Comparison of ENCODE assay signal across 26 cellular contexts in genomic region chr1:202146279-202146678, GRCh38. TPM values are rescaled to one million over a fixed set of nuclear protein-coding genes. Genes with fewer than 3 reads are reported as not detected.
DNase-seq lines count a peak whose midpoint lies in the region; ATAC-seq, FAIRE-seq and TF ChIP-seq lines count a peak whose summit lies in the region.
"Had no signal": no experiment of that assay in that cellular context is flagged by ENCODE, and none has a peak within 500 bp of the region (broad histone marks: within the 10 kb centered on the region; RNA-seq: fewer than 3 reads in every experiment).

No MANE protein-coding gene starts in this region.

- H3K4me3 ChIP-seq in CD8-positive, alpha-beta memory T cell (ENCODE audit: low read length) = no peak overlapping the region
- H3K4me3 ChIP-seq in K562 = no peak overlapping the region
- H3K4me3 ChIP-seq: gastroesophageal sphincter, lung had no signal

- H3K4me2 ChIP-seq in K562 (ENCODE audit: insufficient read depth, low read length) = no peak overlapping the region

- CTCF ChIA-PET in activated CD4-positive, alpha-beta memory T cell treated with anti-CD3 and anti-CD28 coated beads, Interleukin-2, amount 10 ng/mL, durations not matched to agents 7 days and 5 days (lab: Charles Lee) = interaction anchor here (1.0 to 1.5 kb wide), 5 partner anchors 8 to 17 kb away, joined by 4 to 6 read pairs (median 4); partner anchors contain the start of gene PTPN7
- CTCF ChIA-PET in activated CD4-positive, alpha-beta memory T cell treated with anti-CD3 and anti-CD28 coated beads for 36 hours (lab: Charles Lee) = interaction anchor here (0.7 to 3.0 kb wide), 3 partner anchors 9 to 14 kb away, joined by 3 to 17 read pairs (median 15); partner anchors contain the start of gene PTPN7
- CTCF ChIA-PET in CD8-positive, alpha-beta memory T cell (lab: Charles Lee) = interaction anchor here (0.6 to 5.6 kb wide), 5 partner anchors 8 to 288 kb away, joined by 3 to 33 read pairs (median 5); partner anchors contain the start of gene PTPN7
- CTCF ChIA-PET in K562 (lab: Yijun Ruan, JAX; ENCODE audit: low intra/inter-chr PET ratio) = no interaction called here

- peaks cover 4% of the 10 kb centered on the region for H3K9me1 ChIP-seq in K562 (ENCODE audit: control insufficient read depth, insufficient read depth, low read length)

- TF ChIP-seq EP300 in K562 (IDR thresholded peaks at IDR 0.05; ENCODE audit: low read length) = no peak

- TF ChIP-seq POLR2A in K562 (conservative IDR thresholded peaks at IDR 0.05) = peak; percentile 66

- H3K79me2 ChIP-seq in K562 (ENCODE audit: control insufficient read depth, insufficient read depth, low read length) = peaks cover 25% of the 10 kb centered on the region

- no peaks in the 10 kb centered on the region for H3K27me3 ChIP-seq in CD8-positive, alpha-beta memory T cell (ENCODE audit: insufficient read depth, low read length, poor library complexity, severe bottlenecking)
- H3K27me3 ChIP-seq in K562 (ENCODE audit: control insufficient read depth in 2 of 2, insufficient read depth in 2 of 2, low read length in 2 of 2) = no peaks in the 10 kb centered on the region
- H3K27me3 ChIP-seq: gastroesophageal sphincter had no signal

- DNase-seq in activated CD4-positive, alpha-beta memory T cell treated with anti-CD3 and anti-CD28 coated beads, Interleukin-2, amount 10 ng/mL, durations not matched to agents 7 days and 5 days = no peak
- DNase-seq in activated CD4-positive, alpha-beta memory T cell treated with anti-CD3 and anti-CD28 coated beads for 36 hours = no peak
- no peak for DNase-seq in CD8-positive, alpha-beta memory T cell
- DNase-seq in K562 (ENCODE audit: extremely low read depth in 1 of 4, low spot score in 3 of 4) (no peak), progenitor cell of endocrine pancreas (ENCODE audit: low spot score, unreplicated experiment) (no peak), Kasumi-1 (lab: John Stamatoyannopoulos, UW) (no peak), GOT3 (lab: John Stamatoyannopoulos, UW) (no peak), germinal center (ENCODE audit: low spot score) (no peak)
- DNase-seq: activated T-cell treated with anti-CD3 and anti-CD28 coated beads, Interleukin-2, amount 50 U/mL, for 48 hours; dermis blood vessel endothelial cell; NCI-H1092; NCI-H1930; SK-N-SH; small intestine; stimulated activated CD4-positive, alpha-beta T cell treated with anti-CD3 and anti-CD28 coated beads, Interleukin-1b, Interleukin-23, amount 100 ng/mL, for 48 hours; T1000 had no signal

- H3K27ac ChIP-seq in CD8-positive, alpha-beta memory T cell (ENCODE audit: low read depth, low read length) = no peak overlapping the region
- H3K27ac ChIP-seq in K562 (ENCODE audit: extremely low read depth, low read depth, low read length) = no peak overlapping the region
- H3K27ac ChIP-seq: HL-60 had no signal

- TF ChIP-seq RAD21 in K562 (CRISPR knock-in tag; conservative IDR thresholded peaks at IDR 0.05 in 1 of 2, IDR thresholded peaks at IDR 0.05 in 1 of 2) = no peak

- H3K27ac Mint-ChIP-seq in activated CD4-positive, alpha-beta memory T cell treated with anti-CD3 and anti-CD28 coated beads, Interleukin-2, amount 10 ng/mL, durations not matched to agents 7 days and 5 days = peak overlapping the region; percentile 51
- no peak overlapping the region for H3K27ac Mint-ChIP-seq in activated CD4-positive, alpha-beta memory T cell treated with anti-CD3 and anti-CD28 coated beads for 36 hours
- peak overlapping the region in 5 of 8 donors; percentile 37 to 77 (median 50) for H3K27ac Mint-ChIP-seq in CD8-positive, alpha-beta memory T cell
- H3K27ac Mint-ChIP-seq in progenitor cell of endocrine pancreas = no peak overlapping the region

- no peaks in the 10 kb centered on the region for H3K27me3 Mint-ChIP-seq in activated CD4-positive, alpha-beta memory T cell treated with anti-CD3 and anti-CD28 coated beads, Interleukin-2, amount 10 ng/mL, durations not matched to agents 7 days and 5 days
- H3K27me3 Mint-ChIP-seq in activated CD4-positive, alpha-beta memory T cell treated with anti-CD3 and anti-CD28 coated beads for 36 hours = no peaks in the 10 kb centered on the region
- H3K27me3 Mint-ChIP-seq in CD8-positive, alpha-beta memory T cell = peaks cover 0 to 1% of the 10 kb centered on the region in 2 donors
- H3K27me3 Mint-ChIP-seq in progenitor cell of endocrine pancreas = peaks cover 21% of the 10 kb centered on the region
- H3K27me3 Mint-ChIP-seq: central memory CD8-positive, alpha-beta T cell had no signal

- H3K4me3 Mint-ChIP-seq in activated CD4-positive, alpha-beta memory T cell treated with anti-CD3 and anti-CD28 coated beads, Interleukin-2, amount 10 ng/mL, durations not matched to agents 7 days and 5 days = no peak overlapping the region
- no peak overlapping the region for H3K4me3 Mint-ChIP-seq in activated CD4-positive, alpha-beta memory T cell treated with anti-CD3 and anti-CD28 coated beads for 36 hours
- peak overlapping the region in 5 of 7 donors; percentile 13 to 95 (median 91) for H3K4me3 Mint-ChIP-seq in CD8-positive, alpha-beta memory T cell
- peak overlapping the region; percentile 11 for H3K4me3 Mint-ChIP-seq in progenitor cell of endocrine pancreas (ENCODE audit: low read depth)

- no TSS peak for BruUV-seq in K562 (replicated peaks; lab: Mats Ljungman, UMichigan)

- no peak overlapping the region for H2AFZ ChIP-seq in K562 (ENCODE audit: low read depth, low read length)

- no peaks in the 10 kb centered on the region for H3K9me3 Mint-ChIP-seq in activated CD4-positive, alpha-beta memory T cell treated with anti-CD3 and anti-CD28 coated beads, Interleukin-2, amount 10 ng/mL, durations not matched to agents 7 days and 5 days
- no peaks in the 10 kb centered on the region for H3K9me3 Mint-ChIP-seq in activated CD4-positive, alpha-beta memory T cell treated with anti-CD3 and anti-CD28 coated beads for 36 hours
- H3K9me3 Mint-ChIP-seq in CD8-positive, alpha-beta memory T cell = no peaks in the 10 kb centered on the region
- H3K9me3 Mint-ChIP-seq in progenitor cell of endocrine pancreas (ENCODE audit: low read depth) = no peaks in the 10 kb centered on the region
- H3K9me3 Mint-ChIP-seq: activated naive CD4-positive, alpha-beta T cell treated with anti-CD3 and anti-CD28 coated beads, Interleukin-2, amount 50 U/mL, for 72 hours; central memory CD8-positive, alpha-beta T cell had no signal

- WGBS in K562 (ENCODE audit: insufficient coverage, low coverage, missing lambda C conversion rate) = 70% methylated on average over 5 of the region's 5 CpGs

- H3K4me1 ChIP-seq in CD8-positive, alpha-beta memory T cell (ENCODE audit: insufficient read depth, low read length) = peaks cover 21% of the 10 kb centered on the region
- H3K4me1 ChIP-seq in K562 (replicated peaks in 1 of 2; ENCODE audit: control insufficient read depth in 2 of 2, insufficient read depth in 2 of 2, low read length in 2 of 2) = peaks cover 32 to 37% of the 10 kb centered on the region in 2 experiments; a peak in 4 of 5 replicates

- POLR2A ChIA-PET in activated CD4-positive, alpha-beta memory T cell treated with anti-CD3 and anti-CD28 coated beads, Interleukin-2, amount 10 ng/mL, durations not matched to agents 7 days and 5 days (lab: Charles Lee) = interaction anchor here (0.9 to 9.2 kb wide), 5 partner anchors 9 to 28 kb away, joined by 3 to 174 read pairs (median 5); partner anchors contain the start of gene PTPN7
- POLR2A ChIA-PET in activated CD4-positive, alpha-beta memory T cell treated with anti-CD3 and anti-CD28 coated beads for 36 hours (lab: Charles Lee) = interaction anchor here (4.6 to 8.2 kb wide), 2 partner anchors 9 to 15 kb away, joined by 23 to 57 read pairs; partner anchors contain the start of gene PTPN7
- POLR2A ChIA-PET in CD8-positive, alpha-beta memory T cell (lab: Charles Lee) = interaction anchor here (2.4 kb wide), 1 partner anchor 14 kb away, joined by 7 read pairs; the partner anchor contains the start of gene PTPN7
- POLR2A ChIA-PET in K562 (lab: Yijun Ruan, JAX) = interaction anchor here (0.6 to 8.9 kb wide), 6 partner anchors 10 to 279 kb away, joined by 3 to 49 read pairs (median 10); partner anchors contain the start of gene PTPN7

- peaks cover 38% of the 10 kb centered on the region for H3K36me3 Mint-ChIP-seq in activated CD4-positive, alpha-beta memory T cell treated with anti-CD3 and anti-CD28 coated beads, Interleukin-2, amount 10 ng/mL, durations not matched to agents 7 days and 5 days (ENCODE audit: low read depth)
- H3K36me3 Mint-ChIP-seq in activated CD4-positive, alpha-beta memory T cell treated with anti-CD3 and anti-CD28 coated beads for 36 hours = peaks cover 34% of the 10 kb centered on the region
- peaks cover 4 to 52% (median 11%) of the 10 kb centered on the region in 3 donors for H3K36me3 Mint-ChIP-seq in CD8-positive, alpha-beta memory T cell
- no peaks in the 10 kb centered on the region for H3K36me3 Mint-ChIP-seq in progenitor cell of endocrine pancreas (ENCODE audit: insufficient read depth)

- H3K36me3 ChIP-seq in CD8-positive, alpha-beta memory T cell (ENCODE audit: insufficient read depth, low read length) = peaks cover 27% of the 10 kb centered on the region
- H3K36me3 ChIP-seq in K562 (ENCODE audit: control insufficient read depth, insufficient read depth, low read length) = peaks cover 45% of the 10 kb centered on the region
- H3K36me3 ChIP-seq: gastroesophageal sphincter had no signal

- intact Hi-C loops in activated CD4-positive, alpha-beta memory T cell treated with anti-CD3 and anti-CD28 coated beads for 36 hours (cut with micrococcal nuclease) = no loop called here
- intact Hi-C loops in K562 (cut with micrococcal nuclease) = no loop called here

- peaks cover 7% of the 10 kb centered on the region for H4K20me1 ChIP-seq in K562 (replicated peaks; ENCODE audit: control insufficient read depth, insufficient read depth, low read length)

- TF ChIP-seq CTCF in K562 (IDR thresholded peaks at IDR 0.05 in 2 of 3, conservative IDR thresholded peaks at IDR 0.05 in 1 of 3; ENCODE audit: insufficient read depth in 2 of 3, low read depth in 1 of 3, low read length in 3 of 3) (no peak), progenitor cell of endocrine pancreas (IDR thresholded peaks at IDR 0.05; ENCODE audit: unreplicated experiment) (no peak)

- FAIRE-seq in K562 (lab: Jason Lieb, UNC) = no peak
- FAIRE-seq: small intestine had no signal

- no peak for ATAC-seq in K562
- ATAC-seq: gastroesophageal sphincter had no signal

- H3K4me1 Mint-ChIP-seq in activated CD4-positive, alpha-beta memory T cell treated with anti-CD3 and anti-CD28 coated beads, Interleukin-2, amount 10 ng/mL, durations not matched to agents 7 days and 5 days = peaks cover 46% of the 10 kb centered on the region
- peaks cover 35% of the 10 kb centered on the region for H3K4me1 Mint-ChIP-seq in activated CD4-positive, alpha-beta memory T cell treated with anti-CD3 and anti-CD28 coated beads for 36 hours (ENCODE audit: low read depth)
- H3K4me1 Mint-ChIP-seq in CD8-positive, alpha-beta memory T cell = peaks cover 29 to 44% (median 36%) of the 10 kb centered on the region in 3 donors
- peaks cover 7% of the 10 kb centered on the region for H3K4me1 Mint-ChIP-seq in progenitor cell of endocrine pancreas (ENCODE audit: low read depth)

- no peak overlapping the region for H3K9ac ChIP-seq in K562 (ENCODE audit: insufficient read depth in 1 of 2, low read depth in 2 of 2, low read length in 2 of 2)
- H3K9ac ChIP-seq: SK-N-SH had no signal

- in situ Hi-C loops in K562 (cut with MboI) = no loop called here

- H3K9me3 ChIP-seq in CD8-positive, alpha-beta memory T cell (ENCODE audit: low read length) = no peaks in the 10 kb centered on the region
- H3K9me3 ChIP-seq in K562 (replicated peaks; ENCODE audit: control insufficient read depth, insufficient read depth, low read depth, low read length) = no peaks in the 10 kb centered on the region
- H3K9me3 ChIP-seq: gastroesophageal sphincter, SK-N-SH had no signal

RNA-seq across cellular contexts. Expression of gene ARL8A, which starts 1.7 kb away (rescaled TPM):
- 10 to 100 TPM; 62.4 to 63.8 TPM for total RNA-seq in activated CD4-positive, alpha-beta memory T cell treated with anti-CD3 and anti-CD28 coated beads, Interleukin-2, amount 10 ng/mL, durations not matched to agents 7 days and 5 days
- 10 to 100 TPM; 38.2 to 40.4 TPM for total RNA-seq in activated CD4-positive, alpha-beta memory T cell treated with anti-CD3 and anti-CD28 coated beads for 36 hours
- 10 to 100 TPM; 50.2 to 51.4 TPM for total RNA-seq in CD8-positive, alpha-beta memory T cell
- 12.3 TPM for polyA plus RNA-seq in CD8-positive, alpha-beta memory T cell
- total RNA-seq in K562 (2011; cell fraction: chromatin; rRNA removed; ENCODE audit: low replicate concordance) = 15.5 and 36.2 TPM in 2 replicates
- total RNA-seq in K562 (2011; cell fraction: nucleolus; rRNA removed) = 13.9 and 24.0 TPM in 2 replicates
- 13.5 and 19.8 TPM in 2 replicates for total RNA-seq in K562 (2011; cell fraction: nucleoplasm; rRNA removed)
- total RNA-seq in K562 (2014; rRNA removed) (13.1 and 21.8 TPM in 2 replicates), K562 (2014; rRNA removed; fragmentation: Illumina TruSeq; extraction: Trizol) (7.9 and 9.2 TPM in 2 replicates), K562 (2015; rRNA removed; fragmentation: Illumina TruSeq; extraction: Trizol) (11.1 and 11.8 TPM in 2 replicates), K562 (2021) (19.1 and 22.7 TPM in 2 replicates), progenitor cell of endocrine pancreas (43.7 and 57.2 TPM in 2 replicates)
- polyA plus RNA-seq in K562 (2011; rRNA removed) (27.3 and 58.1 TPM in 2 replicates), K562 (2014; fragmentation: Illumina TruSeq; extraction: Trizol) (11.4 and 15.9 TPM in 2 replicates), K562 (2014; fragmentation: Nextera tagmentation; extraction: Ambion mirVana) (under 1 TPM; 0.17 to 0.32 TPM), K562 (2014; rRNA removed) (15.3 and 15.6 TPM in 2 replicates)
- 17.5 and 24.2 TPM in 2 replicates for polyA plus RNA-seq in K562 (2011; cell fraction: cytosol; rRNA removed)
- 31.3 and 39.1 TPM in 2 replicates for polyA plus RNA-seq in K562 (2011; cell fraction: nucleus; rRNA removed)
- 21.7 and 25.7 TPM in 2 replicates for polyA plus RNA-seq in K562 (2012)
- polyA minus RNA-seq in K562 (2011; rRNA and poly(A)+ RNA removed) = 12.5 and 17.4 TPM in 2 replicates
- 11.4 and 13.7 TPM in 2 replicates for polyA minus RNA-seq in K562 (2011; cell fraction: cytosol; rRNA and poly(A)+ RNA removed)
- 3.4 and 10.0 TPM in 2 replicates for polyA minus RNA-seq in K562 (2011; cell fraction: nucleus; rRNA and poly(A)+ RNA removed)

RNA-seq across cellular contexts. Expression of gene PTPN7, which starts 14.1 kb away (rescaled TPM):
- 100 to 1,000 TPM; 228 to 231 TPM for total RNA-seq in activated CD4-positive, alpha-beta memory T cell treated with anti-CD3 and anti-CD28 coated beads, Interleukin-2, amount 10 ng/mL, durations not matched to agents 7 days and 5 days
- total RNA-seq in activated CD4-positive, alpha-beta memory T cell treated with anti-CD3 and anti-CD28 coated beads for 36 hours = 100 to 1,000 TPM; 197 to 199 TPM
- total RNA-seq in CD8-positive, alpha-beta memory T cell = 100 to 1,000 TPM; 446 to 449 TPM
- polyA plus RNA-seq in CD8-positive, alpha-beta memory T cell = 91.4 TPM
- 135 and 260 TPM in 2 replicates for total RNA-seq in K562 (2011; cell fraction: chromatin; rRNA removed; ENCODE audit: low replicate concordance)
- 174 and 175 TPM in 2 replicates for total RNA-seq in K562 (2011; cell fraction: nucleolus; rRNA removed)
- 146 and 165 TPM in 2 replicates for total RNA-seq in K562 (2011; cell fraction: nucleoplasm; rRNA removed)
- total RNA-seq in K562 (2014; rRNA removed) = 121 and 126 TPM in 2 replicates
- total RNA-seq in K562 (2014; rRNA removed; fragmentation: Illumina TruSeq; extraction: Trizol) = 61.7 and 65.6 TPM in 2 replicates
- total RNA-seq in K562 (2015; rRNA removed; fragmentation: Illumina TruSeq; extraction: Trizol) = 116 and 120 TPM in 2 replicates
- 112 and 139 TPM in 2 replicates for total RNA-seq in K562 (2021)
- 80.7 and 176 TPM in 2 replicates for polyA plus RNA-seq in K562 (2011; rRNA removed)
- 155 and 163 TPM in 2 replicates for polyA plus RNA-seq in K562 (2011; cell fraction: cytosol; rRNA removed)
- 215 and 278 TPM in 2 replicates for polyA plus RNA-seq in K562 (2011; cell fraction: nucleus; rRNA removed)
- 146 and 171 TPM in 2 replicates for polyA plus RNA-seq in K562 (2012)
- 144 and 189 TPM in 2 replicates for polyA plus RNA-seq in K562 (2014; fragmentation: Illumina TruSeq; extraction: Trizol)
- polyA plus RNA-seq in K562 (2014; fragmentation: Nextera tagmentation; extraction: Ambion mirVana) = 10 to 100 TPM; 18.7 to 19.8 TPM
- polyA plus RNA-seq in K562 (2014; rRNA removed) = 123 and 128 TPM in 2 replicates
- polyA minus RNA-seq in K562 (2011; rRNA and poly(A)+ RNA removed) = 58.0 and 78.3 TPM in 2 replicates
- 54.1 and 65.3 TPM in 2 replicates for polyA minus RNA-seq in K562 (2011; cell fraction: cytosol; rRNA and poly(A)+ RNA removed)
- 38.1 and 80.1 TPM in 2 replicates for polyA minus RNA-seq in K562 (2011; cell fraction: nucleus; rRNA and poly(A)+ RNA removed)
- not detected in 2 replicates for total RNA-seq in progenitor cell of endocrine pancreas
- total RNA-seq: renal cortical epithelial cell had no signal
- polyA plus RNA-seq: BJ, SK-N-SH had no signal

RNA-seq across cellular contexts. Expression of gene GPR37L1, which starts 23.6 kb away (rescaled TPM):
- total RNA-seq in activated CD4-positive, alpha-beta memory T cell treated with anti-CD3 and anti-CD28 coated beads, Interleukin-2, amount 10 ng/mL, durations not matched to agents 7 days and 5 days = not detected
- total RNA-seq in activated CD4-positive, alpha-beta memory T cell treated with anti-CD3 and anti-CD28 coated beads for 36 hours = not detected
- not detected for total RNA-seq in CD8-positive, alpha-beta memory T cell
- polyA plus RNA-seq in CD8-positive, alpha-beta memory T cell = 0.08 TPM
- not detected in 2 replicates for total RNA-seq in K562 (2011; cell fraction: chromatin; rRNA removed; ENCODE audit: low replicate concordance)
- total RNA-seq in K562 (2011; cell fraction: nucleolus; rRNA removed) = under 0.01 TPM in 2 replicates
- not detected in 2 replicates for total RNA-seq in K562 (2011; cell fraction: nucleoplasm; rRNA removed)
- total RNA-seq in K562 (2014; rRNA removed) = not detected in 2 replicates
- total RNA-seq in K562 (2014; rRNA removed; fragmentation: Illumina TruSeq; extraction: Trizol) = not detected in 2 replicates
- total RNA-seq in K562 (2015; rRNA removed; fragmentation: Illumina TruSeq; extraction: Trizol) = not detected in 2 replicates
- not detected in 2 replicates for total RNA-seq in K562 (2021)
- 0.01 TPM in 1 of 2 replicates, not detected in the other for polyA plus RNA-seq in K562 (2011; rRNA removed)
- polyA plus RNA-seq in K562 (2011; cell fraction: cytosol; rRNA removed) = 0.01 TPM in 1 of 2 replicates, not detected in the other
- 0.01 TPM in 1 of 2 replicates, not detected in the other for polyA plus RNA-seq in K562 (2011; cell fraction: nucleus; rRNA removed)
- polyA plus RNA-seq in K562 (2012) = 0.07 TPM in 2 replicates
- not detected in 2 replicates for polyA plus RNA-seq in K562 (2014; fragmentation: Illumina TruSeq; extraction: Trizol)
- not detected for polyA plus RNA-seq in K562 (2014; fragmentation: Nextera tagmentation; extraction: Ambion mirVana)
- polyA plus RNA-seq in K562 (2014; rRNA removed) = not detected in 2 replicates
- polyA minus RNA-seq in K562 (2011; rRNA and poly(A)+ RNA removed) = not detected in 2 replicates
- not detected in 2 replicates for polyA minus RNA-seq in K562 (2011; cell fraction: cytosol; rRNA and poly(A)+ RNA removed)
- polyA minus RNA-seq in K562 (2011; cell fraction: nucleus; rRNA and poly(A)+ RNA removed) = not detected in 2 replicates
- 0.04 TPM in 1 of 2 replicates, not detected in the other for total RNA-seq in progenitor cell of endocrine pancreas
- total RNA-seq: A673; activated CD8-positive, alpha-beta memory T cell treated with anti-CD3 and anti-CD28 coated beads for 36 hours; activated naive CD4-positive, alpha-beta T cell treated with anti-CD3 and anti-CD28 coated beads, Interleukin-2, amount 50 U/mL, for 72 hours; dermis blood vessel endothelial cell had no signal
- polyA plus RNA-seq: BJ, SK-N-SH had no signal

RNA-seq across cellular contexts. Expression of gene LGR6, which starts 47.3 kb away (rescaled TPM):
- total RNA-seq in activated CD4-positive, alpha-beta memory T cell treated with anti-CD3 and anti-CD28 coated beads, Interleukin-2, amount 10 ng/mL, durations not matched to agents 7 days and 5 days = under 1 TPM in 1 of 2 experiments, not detected in 1; 0.08 TPM
- total RNA-seq in activated CD4-positive, alpha-beta memory T cell treated with anti-CD3 and anti-CD28 coated beads for 36 hours = under 1 TPM; 0.05 to 0.10 TPM
- total RNA-seq in CD8-positive, alpha-beta memory T cell = under 1 TPM; 0.40 to 0.53 TPM
- polyA plus RNA-seq in CD8-positive, alpha-beta memory T cell = 3.1 TPM
- 0.72 and 0.77 TPM in 2 replicates for total RNA-seq in K562 (2011; cell fraction: chromatin; rRNA removed; ENCODE audit: low replicate concordance)
- total RNA-seq in K562 (2011; cell fraction: nucleolus; rRNA removed) = 0.17 and 0.79 TPM in 2 replicates
- total RNA-seq in K562 (2011; cell fraction: nucleoplasm; rRNA removed) = 0.66 and 0.76 TPM in 2 replicates
- total RNA-seq in K562 (2014; rRNA removed) = 0.12 and 0.45 TPM in 2 replicates
- total RNA-seq in K562 (2014; rRNA removed; fragmentation: Illumina TruSeq; extraction: Trizol) = 0.11 and 0.13 TPM in 2 replicates
- total RNA-seq in K562 (2015; rRNA removed; fragmentation: Illumina TruSeq; extraction: Trizol) = 0.26 and 0.29 TPM in 2 replicates
- 0.20 and 0.31 TPM in 2 replicates for total RNA-seq in K562 (2021)
- 0.14 and 0.47 TPM in 2 replicates for polyA plus RNA-seq in K562 (2011; rRNA removed)
- polyA plus RNA-seq in K562 (2011; cell fraction: cytosol; rRNA removed) = 0.22 and 0.24 TPM in 2 replicates
- polyA plus RNA-seq in K562 (2011; cell fraction: nucleus; rRNA removed) = 1.2 and 1.8 TPM in 2 replicates
- polyA plus RNA-seq in K562 (2012) = 0.26 and 0.96 TPM in 2 replicates
- 0.21 and 0.54 TPM in 2 replicates for polyA plus RNA-seq in K562 (2014; fragmentation: Illumina TruSeq; extraction: Trizol)
- under 1 TPM in 1 of 2 experiments, not detected in 1; 0.01 TPM for polyA plus RNA-seq in K562 (2014; fragmentation: Nextera tagmentation; extraction: Ambion mirVana)
- 0.12 and 0.42 TPM in 2 replicates for polyA plus RNA-seq in K562 (2014; rRNA removed)
- polyA minus RNA-seq in K562 (2011; rRNA and poly(A)+ RNA removed) = not detected in 2 replicates
- not detected in 2 replicates for polyA minus RNA-seq in K562 (2011; cell fraction: cytosol; rRNA and poly(A)+ RNA removed)
- 0.40 and 0.89 TPM in 2 replicates for polyA minus RNA-seq in K562 (2011; cell fraction: nucleus; rRNA and poly(A)+ RNA removed)
- 0.47 and 0.50 TPM in 2 replicates for total RNA-seq in progenitor cell of endocrine pancreas
- total RNA-seq: A673, dermis blood vessel endothelial cell, OCI-LY7 had no signal
- polyA plus RNA-seq: BJ had no signal

Comparison
In these comparisons a context has a peak if more than half of its experiments do, and no peak if none do; other contexts are left out.
1. H3K27ac Mint-ChIP-seq: peak in activated CD4-positive, alpha-beta memory T cell treated with anti-CD3 and anti-CD28 coated beads, Interleukin-2, amount 10 ng/mL, durations not matched to agents 7 days and 5 days (single experiment) and CD8-positive, alpha-beta memory T cell (5 of 8); none in activated CD4-positive, alpha-beta memory T cell treated with anti-CD3 and anti-CD28 coated beads for 36 hours (single experiment) and progenitor cell of endocrine pancreas (single experiment).
2. H3K4me3 Mint-ChIP-seq: peak in CD8-positive, alpha-beta memory T cell (5 of 7) and progenitor cell of endocrine pancreas (single experiment); none in activated CD4-positive, alpha-beta memory T cell treated with anti-CD3 and anti-CD28 coated beads, Interleukin-2, amount 10 ng/mL, durations not matched to agents 7 days and 5 days (single experiment) and activated CD4-positive, alpha-beta memory T cell treated with anti-CD3 and anti-CD28 coated beads for 36 hours (single experiment).
3. RNA of gene PTPN7, which starts 14.1 kb away (total RNA-seq): 446 to 449 TPM in CD8-positive, alpha-beta memory T cell, 228 to 231 TPM in activated CD4-positive, alpha-beta memory T cell treated with anti-CD3 and anti-CD28 coated beads, Interleukin-2, amount 10 ng/mL, durations not matched to agents 7 days and 5 days, 197 to 199 TPM in activated CD4-positive, alpha-beta memory T cell treated with anti-CD3 and anti-CD28 coated beads for 36 hours and 61.7 to 260 TPM in K562; not detected in progenitor cell of endocrine pancreas; every median in the first group is over 10 times any median in the second.